In genomic region chr14:60561845-60562746, GRCh38 we compare ENCODE assay signal across 8 cellular contexts. TPM values are rescaled to one million over a fixed set of nuclear protein-coding genes. Genes with fewer than 3 reads are reported as not detected.
DNase-seq lines count a peak whose midpoint lies in the region; ATAC-seq and TF ChIP-seq lines count a peak whose summit lies in the region.

No MANE protein-coding gene starts in this region.

- H3K9me3 ChIP-seq in testis = no peaks in the 10 kb centered on the region

- no peak for TF ChIP-seq POLR2A in testis (IDR thresholded peaks at IDR 0.05)

- no peaks in the 10 kb centered on the region for H3K27me3 ChIP-seq in testis

- H3K27ac ChIP-seq in testis = no peak overlapping the region

- intact Hi-C loops in testis (cut with DNase I; ENCODE audit: low total_unique reads) = no loop called here

- H3K36me3 ChIP-seq in testis (ENCODE audit: low read depth, missing control alignments) = no peaks in the 10 kb centered on the region

- no peak for ATAC-seq in GM18511 (IDR thresholded peaks at IDR 0.05; ENCODE audit: unreplicated experiment)

- TF ChIP-seq CTCF in GM20000 (IDR thresholded peaks at IDR 0.05; ENCODE audit: extremely low read depth, missing control alignments) = peak; percentile 70
- peak in 2 of 3 experiments; percentile 17 to 60 for TF ChIP-seq CTCF in testis (IDR thresholded peaks at IDR 0.05)

- peaks cover 8% of the 10 kb centered on the region for H3K4me1 ChIP-seq in testis

- DNase-seq in DMS79 treated with DMSO at 0.1 percent for 48 hours (lab: John Stamatoyannopoulos, UW) = peak; percentile 94
- DNase-seq in GM20000 (ENCODE audit: low spot score) = peak; percentile 45
- DNase-seq in HUDEP-2 (lab: John Stamatoyannopoulos, UW; ENCODE audit: unreplicated experiment in 76 of 76) = peak in 41 of 76 experiments; percentile 1 to 44 (median 10)
- DNase-seq in NOMO-1 treated with DMSO at 0.1 percent for 48 hours (lab: John Stamatoyannopoulos, UW; ENCODE audit: unreplicated experiment) = peak; percentile 25
- DNase-seq in brain pericyte (ENCODE audit: low read depth, low spot score) = peak; percentile 30
- DNase-seq in kidney glomerular epithelial cell (lab: John Stamatoyannopoulos, UW) = peak; percentile 74
- peak; percentile 67 for DNase-seq in testis

- WGBS in testis, 2 donors = 40% methylated on average over 7 of the region's 7 CpGs

- H3K4me3 ChIP-seq in testis = no peak overlapping the region

RNA-seq across cellular contexts. Expression of gene SIX6, which starts 53.1 kb away (rescaled TPM):
- total RNA-seq in testis = under 1 TPM; 0.31 to 0.39 TPM
- 0.17 TPM for polyA plus RNA-seq in testis (ENCODE audit: insufficient read depth, low read depth, low replicate concordance)

Comparison
In these comparisons a context has a peak if more than half of its experiments do, and no peak if none do; other contexts are left out.
1. DNase-seq: peak in every context shown above with its lines; median percentile 94 in DMS79 treated with DMSO at 0.1 percent for 48 hours; 74 in kidney glomerular epithelial cell; 67 in testis; 45 in GM20000; 30 in brain pericyte; 25 in NOMO-1 treated with DMSO at 0.1 percent for 48 hours; 10 in HUDEP-2.